11 cellular contexts compared by ENCODE assay signal in the genomic region with DNA sequence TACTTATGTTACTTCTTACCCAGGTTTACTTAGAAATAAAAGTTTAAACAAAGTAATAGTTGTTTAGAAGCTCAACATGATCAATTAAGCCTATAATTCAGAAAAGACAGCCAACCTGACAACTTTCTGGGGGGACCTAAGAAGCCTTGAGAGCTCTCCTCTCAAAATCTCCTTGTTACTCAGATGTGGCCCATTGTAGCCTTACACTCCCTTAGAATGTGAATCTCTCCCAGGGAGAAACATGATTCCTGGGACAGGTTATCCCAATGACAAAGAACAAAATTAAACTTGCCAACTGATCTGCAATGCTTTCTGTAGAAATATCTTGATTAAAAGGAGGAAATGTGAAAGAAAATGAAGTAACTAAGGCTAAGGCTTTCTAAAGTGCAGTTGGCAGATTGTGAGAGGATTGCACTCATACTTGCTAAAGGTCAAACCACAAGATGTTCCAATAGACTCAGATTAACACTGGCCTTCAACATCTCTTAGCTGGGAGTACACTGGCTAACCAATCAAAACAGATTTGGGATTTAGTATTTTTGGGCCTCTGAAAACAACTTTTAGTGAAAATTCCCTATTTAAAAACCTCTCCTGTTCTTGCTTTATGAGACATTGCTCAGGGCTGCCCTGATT.
A peak's percentile ranks its signal among the peaks of the same experiment; 100 is the strongest.
DNase-seq lines count a peak whose midpoint lies in the region; TF ChIP-seq lines count a peak whose summit lies in the region.
"Had no signal": no experiment of that assay in that cellular context is flagged by ENCODE, and none has a peak within 500 bp of the region (broad histone marks: within the 10 kb centered on the region; RNA-seq: fewer than 3 reads in every experiment).

No MANE protein-coding gene starts in this region.

- H3K27me3 ChIP-seq in PC-9 (ENCODE audit: insufficient read depth, low read depth) = no peaks in the 10 kb centered on the region
- H3K27me3 ChIP-seq in subcutaneous abdominal adipose tissue (ENCODE audit: control insufficient read depth in 5 of 5, insufficient read depth in 4 of 5, low read length in 5 of 5) = no peaks in the 10 kb centered on the region

- no peaks in the 10 kb centered on the region; the same call in 1 of the 2 replicates for H3K9me2 ChIP-seq in PC-9 (ENCODE audit: insufficient read depth)

- H3K36me3 Mint-ChIP-seq in activated CD4-positive, alpha-beta T cell treated with anti-CD3 and anti-CD28 coated beads, Interleukin-2, amount 10 ng/mL, durations not matched to agents 24 days and 14 days (ENCODE audit: low read depth) = no peaks in the 10 kb centered on the region
- no peaks in the 10 kb centered on the region for H3K36me3 Mint-ChIP-seq in activated CD4-positive, alpha-beta T cell treated with anti-CD3 and anti-CD28 coated beads, Interleukin-2, amount 10 ng/mL, durations not matched to agents 7 days and 5 days (ENCODE audit: low read depth)
- no peaks in the 10 kb centered on the region for H3K36me3 Mint-ChIP-seq in activated naive CD4-positive, alpha-beta T cell treated with anti-CD3 and anti-CD28 coated beads for 36 hours (ENCODE audit: low read depth)

- CTCF ChIA-PET in activated CD4-positive, alpha-beta T cell treated with anti-CD3 and anti-CD28 coated beads, Interleukin-2, amount 10 ng/mL, durations not matched to agents 7 days and 5 days (lab: Charles Lee) = interaction anchor here (0.7 kb wide), 1 partner anchor 96 kb away, joined by 3 read pairs; no protein-coding TSS in a partner anchor
- CTCF ChIA-PET in PC-9 (lab: Charles Lee) = interaction anchor here (0.6 kb wide), 2 partner anchors 48 to 149 kb away, joined by 3 to 6 read pairs; no protein-coding TSS in a partner anchor
- CTCF ChIA-PET in activated naive CD4-positive, alpha-beta T cell treated with anti-CD3 and anti-CD28 coated beads for 36 hours (lab: Charles Lee) = interaction anchor here (1.2 kb wide), 1 partner anchor 51 kb away, joined by 3 read pairs; no protein-coding TSS in a partner anchor

- peaks cover 3% of the 10 kb centered on the region for H3K4me1 Mint-ChIP-seq in activated CD4-positive, alpha-beta T cell treated with anti-CD3 and anti-CD28 coated beads, Interleukin-2, amount 10 ng/mL, durations not matched to agents 24 days and 14 days
- H3K4me1 Mint-ChIP-seq in activated CD4-positive, alpha-beta T cell treated with anti-CD3 and anti-CD28 coated beads, Interleukin-2, amount 10 ng/mL, durations not matched to agents 7 days and 5 days = no peaks in the 10 kb centered on the region
- H3K4me1 Mint-ChIP-seq in activated naive CD4-positive, alpha-beta T cell treated with anti-CD3 and anti-CD28 coated beads for 36 hours (ENCODE audit: low read depth) = peaks cover 4% of the 10 kb centered on the region

- in situ Hi-C loops in G401 (cut with HindIII; ENCODE audit: low sequenced_read_pairs) = no loop called here

- no peaks in the 10 kb centered on the region for H3F3A ChIP-seq in PC-9 (ENCODE audit: insufficient read depth, low read depth)

- intact Hi-C loops in activated CD4-positive, alpha-beta T cell treated with anti-CD3 and anti-CD28 coated beads, Interleukin-2, amount 10 ng/mL, durations not matched to agents 24 days and 14 days (cut with micrococcal nuclease) = no loop called here
- intact Hi-C loops in PC-9 (cut with micrococcal nuclease; ENCODE audit: unreplicated experiment) = no loop called here
- intact Hi-C loops in activated naive CD4-positive, alpha-beta T cell treated with anti-CD3 and anti-CD28 coated beads for 36 hours (cut with micrococcal nuclease) = no loop called here

- H3K9me3 ChIP-seq in PC-9 (ENCODE audit: insufficient read depth, low read depth) (no peaks in the 10 kb centered on the region), subcutaneous abdominal adipose tissue (ENCODE audit: control insufficient read depth in 5 of 5, low read length in 5 of 5) (no peaks in the 10 kb centered on the region)

- no peak for TF ChIP-seq CTCF in PC-9 (conservative IDR thresholded peaks at IDR 0.05)

- no peak overlapping the region for H3K27ac ChIP-seq in PC-9
- peak overlapping the region; percentile 49 for H3K27ac ChIP-seq in subcutaneous abdominal adipose tissue (ENCODE audit: low read depth, low read length)

- no peak overlapping the region for H2AFZ ChIP-seq in PC-9

- H3K4me2 ChIP-seq in PC-9 = peak overlapping the region; percentile 14; the same call in 1 of the 2 replicates

- POLR2A ChIA-PET in activated CD4-positive, alpha-beta T cell treated with anti-CD3 and anti-CD28 coated beads, Interleukin-2, amount 10 ng/mL, durations not matched to agents 7 days and 5 days (lab: Charles Lee) = no interaction called here
- POLR2A ChIA-PET in PC-9 (lab: Charles Lee; ENCODE audit: unreplicated experiment) = interaction anchor here (0.5 kb wide), 1 partner anchor 891 kb away, joined by 3 read pairs; no protein-coding TSS in a partner anchor

- H3K36me3 ChIP-seq in PC-9 (ENCODE audit: low read depth) (no peaks in the 10 kb centered on the region), subcutaneous abdominal adipose tissue (ENCODE audit: control insufficient read depth in 5 of 5, insufficient read depth in 5 of 5, low read length in 5 of 5) (peaks cover 0 to 3% (median 0%) of the 10 kb centered on the region in 5 donors)

- H3K4me1 ChIP-seq in PC-9 (replicated peaks; ENCODE audit: insufficient read depth) = peaks cover 11% of the 10 kb centered on the region; the same call in 1 of the 2 replicates
- H3K4me1 ChIP-seq in subcutaneous abdominal adipose tissue (ENCODE audit: control insufficient read depth in 5 of 5, insufficient read depth in 5 of 5, low read length in 5 of 5) = peaks cover 0 to 31% (median 9%) of the 10 kb centered on the region in 5 donors

- H3K4me3 ChIP-seq in PC-9 (no peak overlapping the region), subcutaneous abdominal adipose tissue (ENCODE audit: low read depth in 1 of 5, low read length in 5 of 5) (no peak overlapping the region)

- no peak overlapping the region for H3K4me3 Mint-ChIP-seq in activated CD4-positive, alpha-beta T cell treated with anti-CD3 and anti-CD28 coated beads, Interleukin-2, amount 10 ng/mL, durations not matched to agents 24 days and 14 days
- no peak overlapping the region for H3K4me3 Mint-ChIP-seq in activated CD4-positive, alpha-beta T cell treated with anti-CD3 and anti-CD28 coated beads, Interleukin-2, amount 10 ng/mL, durations not matched to agents 7 days and 5 days
- H3K4me3 Mint-ChIP-seq in activated naive CD4-positive, alpha-beta T cell treated with anti-CD3 and anti-CD28 coated beads for 36 hours = no peak overlapping the region

- peak overlapping the region; percentile 20 for H3K27ac Mint-ChIP-seq in activated CD4-positive, alpha-beta T cell treated with anti-CD3 and anti-CD28 coated beads, Interleukin-2, amount 10 ng/mL, durations not matched to agents 24 days and 14 days
- H3K27ac Mint-ChIP-seq in activated CD4-positive, alpha-beta T cell treated with anti-CD3 and anti-CD28 coated beads, Interleukin-2, amount 10 ng/mL, durations not matched to agents 7 days and 5 days = no peak overlapping the region
- H3K27ac Mint-ChIP-seq in activated naive CD4-positive, alpha-beta T cell treated with anti-CD3 and anti-CD28 coated beads for 36 hours = no peak overlapping the region

- H3K79me2 ChIP-seq in PC-9 (ENCODE audit: low read depth) = no peaks in the 10 kb centered on the region

- peaks cover under 1% of the 10 kb centered on the region for H3K27me3 Mint-ChIP-seq in activated CD4-positive, alpha-beta T cell treated with anti-CD3 and anti-CD28 coated beads, Interleukin-2, amount 10 ng/mL, durations not matched to agents 24 days and 14 days
- H3K27me3 Mint-ChIP-seq in activated CD4-positive, alpha-beta T cell treated with anti-CD3 and anti-CD28 coated beads, Interleukin-2, amount 10 ng/mL, durations not matched to agents 7 days and 5 days = no peaks in the 10 kb centered on the region
- H3K27me3 Mint-ChIP-seq in activated naive CD4-positive, alpha-beta T cell treated with anti-CD3 and anti-CD28 coated beads for 36 hours (ENCODE audit: low read depth) = no peaks in the 10 kb centered on the region

- H4K20me1 ChIP-seq in PC-9 (ENCODE audit: insufficient read depth) = no peaks in the 10 kb centered on the region

- DNase-seq in activated CD4-positive, alpha-beta T cell treated with anti-CD3 and anti-CD28 coated beads, Interleukin-2, amount 10 ng/mL, durations not matched to agents 24 days and 14 days = no peak
- no peak for DNase-seq in activated CD4-positive, alpha-beta T cell treated with anti-CD3 and anti-CD28 coated beads, Interleukin-2, amount 10 ng/mL, durations not matched to agents 7 days and 5 days
- DNase-seq in PC-9 (no peak), foreskin melanocyte (peak; percentile 54), islet precursor cell (no peak), G401 (ENCODE audit: low spot score) (no peak)
- no peak for DNase-seq in activated naive CD4-positive, alpha-beta T cell treated with anti-CD3 and anti-CD28 coated beads for 36 hours
- DNase-seq: ACHN; activated effector memory CD4-positive, alpha-beta T cell treated with anti-CD3 and anti-CD28 coated beads, Interleukin-2, amount 50 U/mL, for 16 hours; KG1 had no signal

- peak overlapping the region in 1 of 5 donors; percentile 2 for H3K9ac ChIP-seq in subcutaneous abdominal adipose tissue (ENCODE audit: low read length in 5 of 5)

- BruUV-seq in PC-9 (replicated peaks; lab: Mats Ljungman, UMichigan) = no TSS peak

- H3K9me3 Mint-ChIP-seq in activated CD4-positive, alpha-beta T cell treated with anti-CD3 and anti-CD28 coated beads, Interleukin-2, amount 10 ng/mL, durations not matched to agents 24 days and 14 days = no peaks in the 10 kb centered on the region
- no peaks in the 10 kb centered on the region for H3K9me3 Mint-ChIP-seq in activated CD4-positive, alpha-beta T cell treated with anti-CD3 and anti-CD28 coated beads, Interleukin-2, amount 10 ng/mL, durations not matched to agents 7 days and 5 days
- no peaks in the 10 kb centered on the region for H3K9me3 Mint-ChIP-seq in activated naive CD4-positive, alpha-beta T cell treated with anti-CD3 and anti-CD28 coated beads for 36 hours
